In the genomic region with DNA sequence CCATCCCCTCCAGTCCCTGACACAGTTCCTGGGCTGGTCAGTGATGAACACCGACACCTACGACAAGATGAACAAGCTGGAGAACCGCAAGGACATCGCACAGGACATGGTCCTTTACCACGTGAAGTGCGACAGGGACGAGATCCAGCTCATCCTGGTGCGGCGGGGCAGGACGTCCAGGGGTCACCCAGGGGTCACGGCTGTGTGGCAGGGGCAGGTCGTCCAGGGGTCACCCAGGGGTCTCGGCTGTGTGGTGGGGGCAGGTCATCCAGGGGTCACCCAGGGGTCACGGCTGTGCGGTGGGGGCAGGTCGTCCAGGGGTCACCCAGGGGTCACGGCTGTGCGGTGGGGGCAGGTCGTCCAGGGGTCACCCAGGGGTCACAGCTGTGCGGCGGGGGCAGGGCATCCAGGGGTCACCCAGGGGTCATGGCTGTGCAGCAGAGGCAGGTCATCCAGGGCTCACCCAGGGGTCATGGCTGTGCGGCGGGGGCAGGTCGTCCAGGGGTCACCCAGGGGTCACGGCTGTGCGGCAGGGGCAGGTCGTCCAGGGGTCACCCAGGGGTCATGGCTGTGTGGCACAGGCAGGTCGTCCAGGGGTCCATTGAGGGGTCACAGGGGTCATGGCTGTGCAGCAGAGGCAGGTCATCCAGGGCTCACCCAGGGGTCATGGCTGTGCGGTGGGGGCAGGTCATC, we compare ENCODE assay signal across 21 cellular contexts. TPM values are rescaled to one million over a fixed set of nuclear protein-coding genes. Genes with fewer than 3 reads are reported as not detected.
DNase-seq lines count a peak whose midpoint lies in the region; ATAC-seq, FAIRE-seq and TF ChIP-seq lines count a peak whose summit lies in the region.
"Had no signal": no experiment of that assay in that cellular context is flagged by ENCODE, and none has a peak within 500 bp of the region (broad histone marks: within the 10 kb centered on the region; RNA-seq: fewer than 3 reads in every experiment).

No MANE protein-coding gene starts in this region.

- H3K36me3 Mint-ChIP-seq in H9 (ENCODE audit: insufficient read depth in 1 of 3, low read depth in 3 of 3), result peaks cover 0 to 2% (median 0%) of the 10 kb centered on the region in 3 experiments; a peak in 4 of 7 replicates

- H3K9me1 ChIP-seq in K562 (ENCODE audit: control insufficient read depth, insufficient read depth, low read length), result no peaks in the 10 kb centered on the region

- H2AFZ ChIP-seq in H9 (ENCODE audit: low read length) (no peak overlapping the region), K562 (ENCODE audit: low read depth, low read length) (no peak overlapping the region)

- no peaks in the 10 kb centered on the region for H3K4me1 Mint-ChIP-seq in H9

- H3K23ac ChIP-seq in H9 (ENCODE audit: insufficient read length, low read depth, low read length), result no peak overlapping the region

- H3T11ph ChIP-seq in H9 (ENCODE audit: low read length), result no peak overlapping the region

- BruUV-seq in K562 (replicated peaks; lab: Mats Ljungman, UMichigan), result no TSS peak

- no peak overlapping the region for H2BK20ac ChIP-seq in H9 (ENCODE audit: low read depth, low read length, poor library complexity, severe bottlenecking)

- no peak overlapping the region for H3K4me3 Mint-ChIP-seq in H9
- H3K4me3 Mint-ChIP-seq: CD8-positive, alpha-beta T cell had no signal

- in situ Hi-C loops in K562 (cut with MboI), result no loop called here

- no peak overlapping the region for H4K91ac ChIP-seq in H9 (ENCODE audit: insufficient read length, low read depth, low read length)

- no peaks in the 10 kb centered on the region for H3K27me3 ChIP-seq in H9 (ENCODE audit: insufficient read depth, low read length)
- H3K27me3 ChIP-seq in K562 (ENCODE audit: control insufficient read depth in 2 of 2, insufficient read depth in 2 of 2, low read length in 2 of 2), result peaks cover 20 to 44% of the 10 kb centered on the region in 2 experiments; a peak in 4 of 5 replicates
- peaks cover 0 to 16% (median 6%) of the 10 kb centered on the region in 3 donors for H3K27me3 ChIP-seq in sigmoid colon

- no peak overlapping the region for H3K4me2 ChIP-seq in H9 (ENCODE audit: insufficient read depth, insufficient read length, low read length)
- H3K4me2 ChIP-seq in K562 (ENCODE audit: insufficient read depth, low read length), result no peak overlapping the region

- TF ChIP-seq RAD21 in K562 (CRISPR knock-in tag; conservative IDR thresholded peaks at IDR 0.05 in 1 of 2, IDR thresholded peaks at IDR 0.05 in 1 of 2), result no peak

- H3K9ac ChIP-seq in H9 (ENCODE audit: extremely low read depth, insufficient read length, low read length) (no peak overlapping the region), K562 (ENCODE audit: insufficient read depth in 1 of 2, low read depth in 2 of 2, low read length in 2 of 2) (no peak overlapping the region)

- no peaks in the 10 kb centered on the region for H3K4me1 ChIP-seq in H9 (ENCODE audit: insufficient read depth, low read length)
- H3K4me1 ChIP-seq in K562 (replicated peaks in 1 of 2; ENCODE audit: control insufficient read depth in 2 of 2, insufficient read depth in 2 of 2, low read length in 2 of 2), result peaks cover 0 to 57% of the 10 kb centered on the region in 2 experiments; a peak in 2 of 5 replicates
- H3K4me1 ChIP-seq in sigmoid colon, result no peaks in the 10 kb centered on the region

- H3K14ac ChIP-seq in H9 (ENCODE audit: insufficient read depth, low read length), result no peak overlapping the region

- H2BK120ac ChIP-seq in H9 (ENCODE audit: low read depth, low read length, poor library complexity, severe bottlenecking), result no peak overlapping the region

- no peaks in the 10 kb centered on the region for H3K79me1 ChIP-seq in H9 (ENCODE audit: insufficient read depth, low read depth, low read length, poor library complexity, severe bottlenecking)

- H3K27me3 Mint-ChIP-seq in H9 (ENCODE audit: low read depth), result peaks cover 2% of the 10 kb centered on the region

- H3K9me3 Mint-ChIP-seq in H9, result no peaks in the 10 kb centered on the region; a peak in 1 of 5 replicates
- H3K9me3 Mint-ChIP-seq: CD8-positive, alpha-beta T cell had no signal

- no peak overlapping the region for H3K4ac ChIP-seq in H9 (ENCODE audit: low read depth, low read length)

- no peak overlapping the region for H2BK12ac ChIP-seq in H9 (ENCODE audit: insufficient read length, low read depth, low read length)

- H3K23me2 ChIP-seq in H9 (ENCODE audit: insufficient read length, low read depth, low read length, poor library complexity, severe bottlenecking), result peaks cover 2% of the 10 kb centered on the region

- FAIRE-seq in K562 (lab: Jason Lieb, UNC), result no peak
- FAIRE-seq: D721Med, G401.6, GM12891, GM19239 had no signal

- TF ChIP-seq CTCF in H9 (conservative IDR thresholded peaks at IDR 0.05) (no peak), K562 (IDR thresholded peaks at IDR 0.05 in 2 of 3, conservative IDR thresholded peaks at IDR 0.05 in 1 of 3; ENCODE audit: insufficient read depth in 2 of 3, low read depth in 1 of 3, low read length in 3 of 3) (no peak), sigmoid colon (IDR thresholded peaks at IDR 0.05) (no peak)

- H2BK5ac ChIP-seq in H9 (ENCODE audit: insufficient read length, low read length), result no peak overlapping the region

- CTCF ChIA-PET in K562 (lab: Yijun Ruan, JAX; ENCODE audit: low intra/inter-chr PET ratio), result no interaction called here

- POLR2A ChIA-PET in K562 (lab: Yijun Ruan, JAX), result no interaction called here

- DNase-seq in H9 (peak; percentile 24), K562 (ENCODE audit: extremely low read depth in 1 of 4, low spot score in 3 of 4) (no peak), left kidney (ENCODE audit: low read depth, low spot score) (peak; percentile 29), sigmoid colon (peak; percentile 64), SK-N-DZ (ENCODE audit: low spot score) (no peak), UCSD-AML1 (lab: John Stamatoyannopoulos, UW; ENCODE audit: unreplicated experiment) (no peak)
- DNase-seq: CD8-positive, alpha-beta T cell; DMS79 treated with DMSO at 0.1 percent for 48 hours; KG1; NCI-H1092; NCI-H2107; NCI-H345; NCI-H526 treated with DMSO at 0.1 percent for 48 hours; OCI-M1 had no signal

- H3K9me3 ChIP-seq in H9 (ENCODE audit: control insufficient read depth, low read depth, low read length) (no peaks in the 10 kb centered on the region), K562 (replicated peaks; ENCODE audit: control insufficient read depth, insufficient read depth, low read depth, low read length) (peaks cover 3% of the 10 kb centered on the region; the same call in 1 of the 2 replicates), sigmoid colon (no peaks in the 10 kb centered on the region)

- intact Hi-C loops in K562 (cut with micrococcal nuclease) (no loop called here), sigmoid colon (cut with DNase I) (no loop called here)

- no peak overlapping the region for H3K27ac Mint-ChIP-seq in H9
- H3K27ac Mint-ChIP-seq: CD8-positive, alpha-beta T cell had no signal

- no peak overlapping the region for H4K5ac ChIP-seq in H9 (ENCODE audit: insufficient read length, low read depth, low read length)

- H3K27ac ChIP-seq in H9 (ENCODE audit: insufficient read length, low read depth, low read length) (no peak overlapping the region), K562 (ENCODE audit: extremely low read depth, low read depth, low read length) (no peak overlapping the region), sigmoid colon (no peak overlapping the region)
- H3K27ac ChIP-seq: RWPE1 had no signal

- TF ChIP-seq EP300 in K562 (IDR thresholded peaks at IDR 0.05; ENCODE audit: low read length) (no peak), sigmoid colon (IDR thresholded peaks at IDR 0.05) (no peak)

- no peak overlapping the region for H3K18ac ChIP-seq in H9 (ENCODE audit: insufficient read length, low read depth, low read length)

- no peaks in the 10 kb centered on the region for H3K79me2 ChIP-seq in H9 (ENCODE audit: insufficient read depth, low read length)
- no peaks in the 10 kb centered on the region for H3K79me2 ChIP-seq in K562 (ENCODE audit: control insufficient read depth, insufficient read depth, low read length)

- no peaks in the 10 kb centered on the region for H4K20me1 ChIP-seq in H9 (ENCODE audit: control insufficient read depth, insufficient read depth, insufficient read length)
- no peaks in the 10 kb centered on the region for H4K20me1 ChIP-seq in K562 (replicated peaks; ENCODE audit: control insufficient read depth, insufficient read depth, low read length)

- no peaks in the 10 kb centered on the region for H3K36me3 ChIP-seq in K562 (ENCODE audit: control insufficient read depth, insufficient read depth, low read length)
- no peaks in the 10 kb centered on the region for H3K36me3 ChIP-seq in sigmoid colon

- H3K56ac ChIP-seq in H9 (ENCODE audit: insufficient read length, low read depth, low read length), result no peak overlapping the region

- no peak overlapping the region for H2AK5ac ChIP-seq in H9 (ENCODE audit: insufficient read length, low read length)

- no CpG with 5 or more reads among the region's 29 CpGs for WGBS in H9 (ENCODE audit: extremely low coverage, insufficient read length, low lambda C conversion rate)
- WGBS in K562 (ENCODE audit: insufficient coverage, low coverage, missing lambda C conversion rate), result 64% methylated on average over 14 of the region's 29 CpGs
- WGBS in sigmoid colon, 2 donors, result 68 to 82% methylated on average over 29 of the region's 29 CpGs

- no peak overlapping the region for H2BK15ac ChIP-seq in H9 (ENCODE audit: low read depth, low read length)

- TF ChIP-seq POLR2A in K562 (conservative IDR thresholded peaks at IDR 0.05) (no peak), sigmoid colon (IDR thresholded peaks at IDR 0.05) (no peak)

- ATAC-seq in K562, result no peak
- no peak for ATAC-seq in HG03159 (IDR thresholded peaks at IDR 0.05; ENCODE audit: unreplicated experiment)
- ATAC-seq: CD8-positive, alpha-beta T cell had no signal

- H3K4me3 ChIP-seq in K562 (no peak overlapping the region), sigmoid colon (no peak overlapping the region)

- no peak overlapping the region for H4K8ac ChIP-seq in H9 (replicated peaks; ENCODE audit: insufficient read length, low read depth, low read length)

RNA-seq across cellular contexts. Expression of gene ATP5ME, which starts 16.6 kb away (rescaled TPM):
- total RNA-seq in H9 (2021) (425 and 433 TPM in 2 replicates), K562 (2014; rRNA removed) (746 and 978 TPM in 2 replicates), K562 (2014; rRNA removed; fragmentation: Illumina TruSeq; extraction: Trizol) (839 and 887 TPM in 2 replicates), K562 (2015; rRNA removed; fragmentation: Illumina TruSeq; extraction: Trizol) (914 and 930 TPM in 2 replicates), K562 (2021) (509 and 535 TPM in 2 replicates), sigmoid colon (100 to 1,000 TPM; 104 to 244 (median 194) TPM)
- total RNA-seq in K562 (2011; cell fraction: chromatin; rRNA removed; ENCODE audit: low replicate concordance), result 72.8 and 88.6 TPM in 2 replicates
- 122 and 189 TPM in 2 replicates for total RNA-seq in K562 (2011; cell fraction: nucleolus; rRNA removed)
- total RNA-seq in K562 (2011; cell fraction: nucleoplasm; rRNA removed), result 125 and 130 TPM in 2 replicates
- polyA plus RNA-seq in K562 (2011; rRNA removed) (573 and 595 TPM in 2 replicates), K562 (2014; fragmentation: Illumina TruSeq; extraction: Trizol) (632 and 822 TPM in 2 replicates), K562 (2014; fragmentation: Nextera tagmentation; extraction: Ambion mirVana) (1,000 to 10,000 TPM; 2,400 to 2,480 TPM), K562 (2014; rRNA removed) (987 and 1,053 TPM in 2 replicates), sigmoid colon (1,000 to 10,000 TPM in 2 of 3 donors, 100 to 1,000 TPM in 1; 610 to 1,302 (median 1,156) TPM)
- 589 and 678 TPM in 2 replicates for polyA plus RNA-seq in K562 (2011; cell fraction: cytosol; rRNA removed)
- polyA plus RNA-seq in K562 (2011; cell fraction: nucleus; rRNA removed), result 222 and 265 TPM in 2 replicates
- 689 and 2,439 TPM in 2 replicates for polyA plus RNA-seq in K562 (2012)
- polyA minus RNA-seq in K562 (2011; rRNA and poly(A)+ RNA removed), result 147 and 173 TPM in 2 replicates
- polyA minus RNA-seq in K562 (2011; cell fraction: cytosol; rRNA and poly(A)+ RNA removed), result 96.7 and 103 TPM in 2 replicates
- 41.5 and 69.1 TPM in 2 replicates for polyA minus RNA-seq in K562 (2011; cell fraction: nucleus; rRNA and poly(A)+ RNA removed)
- polyA plus RNA-seq in SK-N-DZ (2014; cell fraction: cytosol; rRNA removed), result 121 and 140 TPM in 2 replicates
- 74.1 and 256 TPM in 2 replicates for polyA plus RNA-seq in SK-N-DZ (2014; cell fraction: nucleus; rRNA removed)

RNA-seq across cellular contexts. Expression of gene MYL5, which starts 16.9 kb away (rescaled TPM):
- total RNA-seq in H9 (2021) (18.0 and 18.4 TPM in 2 replicates), K562 (2014; rRNA removed) (4.9 and 6.2 TPM in 2 replicates), K562 (2014; rRNA removed; fragmentation: Illumina TruSeq; extraction: Trizol) (2.6 and 3.1 TPM in 2 replicates), K562 (2015; rRNA removed; fragmentation: Illumina TruSeq; extraction: Trizol) (5.1 and 5.9 TPM in 2 replicates), K562 (2021) (9.1 and 10.0 TPM in 2 replicates), sigmoid colon (10 to 100 TPM in 2 of 4 donors, 1 to 10 TPM in 2; 5.7 to 11.7 (median 9.8) TPM)
- total RNA-seq in K562 (2011; cell fraction: chromatin; rRNA removed; ENCODE audit: low replicate concordance), result 13.3 and 32.0 TPM in 2 replicates
- 19.7 and 19.9 TPM in 2 replicates for total RNA-seq in K562 (2011; cell fraction: nucleolus; rRNA removed)
- total RNA-seq in K562 (2011; cell fraction: nucleoplasm; rRNA removed), result 9.6 and 13.4 TPM in 2 replicates
- polyA plus RNA-seq in K562 (2011; rRNA removed) (3.8 and 4.1 TPM in 2 replicates), K562 (2014; fragmentation: Illumina TruSeq; extraction: Trizol) (3.4 and 5.5 TPM in 2 replicates), K562 (2014; fragmentation: Nextera tagmentation; extraction: Ambion mirVana) (1 to 10 TPM; 1.4 TPM), K562 (2014; rRNA removed) (6.0 and 6.9 TPM in 2 replicates), sigmoid colon (10 to 100 TPM; 19.2 to 29.7 (median 28.7) TPM)
- polyA plus RNA-seq in K562 (2011; cell fraction: cytosol; rRNA removed), result 2.8 TPM in 2 replicates
- polyA plus RNA-seq in K562 (2011; cell fraction: nucleus; rRNA removed), result 18.2 and 29.5 TPM in 2 replicates
- polyA plus RNA-seq in K562 (2012), result 9.3 and 13.7 TPM in 2 replicates
- 3.1 and 4.0 TPM in 2 replicates for polyA minus RNA-seq in K562 (2011; rRNA and poly(A)+ RNA removed)
- polyA minus RNA-seq in K562 (2011; cell fraction: cytosol; rRNA and poly(A)+ RNA removed), result 0.76 and 1.5 TPM in 2 replicates
- 11.0 and 13.6 TPM in 2 replicates for polyA minus RNA-seq in K562 (2011; cell fraction: nucleus; rRNA and poly(A)+ RNA removed)
- 1.8 and 2.4 TPM in 2 replicates for polyA plus RNA-seq in SK-N-DZ (2014; cell fraction: cytosol; rRNA removed)
- polyA plus RNA-seq in SK-N-DZ (2014; cell fraction: nucleus; rRNA removed), result 3.8 and 11.8 TPM in 2 replicates

RNA-seq across cellular contexts. Expression of gene SLC49A3, which starts 31.5 kb away (rescaled TPM):
- total RNA-seq in H9 (2021) (6.8 and 6.9 TPM in 2 replicates), K562 (2014; rRNA removed) (not detected in 2 replicates), K562 (2014; rRNA removed; fragmentation: Illumina TruSeq; extraction: Trizol) (not detected in 2 replicates), K562 (2015; rRNA removed; fragmentation: Illumina TruSeq; extraction: Trizol) (not detected in 2 replicates), K562 (2021) (0.24 and 0.29 TPM in 2 replicates), sigmoid colon (1 to 10 TPM; 3.9 to 5.0 (median 4.5) TPM)
- total RNA-seq in K562 (2011; cell fraction: chromatin; rRNA removed; ENCODE audit: low replicate concordance), result not detected in 2 replicates
- 0.39 TPM in 1 of 2 replicates, not detected in the other for total RNA-seq in K562 (2011; cell fraction: nucleolus; rRNA removed)
- total RNA-seq in K562 (2011; cell fraction: nucleoplasm; rRNA removed), result 0.61 TPM in 1 of 2 replicates, not detected in the other
- polyA plus RNA-seq in K562 (2011; rRNA removed) (not detected in 2 replicates), K562 (2014; fragmentation: Illumina TruSeq; extraction: Trizol) (not detected in 2 replicates), K562 (2014; fragmentation: Nextera tagmentation; extraction: Ambion mirVana) (not detected), K562 (2014; rRNA removed) (0.18 and 0.41 TPM in 2 replicates), sigmoid colon (1 to 10 TPM; 2.4 to 6.4 (median 4.6) TPM)
- 0.03 and 0.22 TPM in 2 replicates for polyA plus RNA-seq in K562 (2011; cell fraction: cytosol; rRNA removed)
- polyA plus RNA-seq in K562 (2011; cell fraction: nucleus; rRNA removed), result 0.25 and 0.55 TPM in 2 replicates
- polyA plus RNA-seq in K562 (2012), result 0.21 and 0.30 TPM in 2 replicates
- polyA minus RNA-seq in K562 (2011; rRNA and poly(A)+ RNA removed), result not detected in 2 replicates
- not detected in 2 replicates for polyA minus RNA-seq in K562 (2011; cell fraction: cytosol; rRNA and poly(A)+ RNA removed)
- not detected in 2 replicates for polyA minus RNA-seq in K562 (2011; cell fraction: nucleus; rRNA and poly(A)+ RNA removed)
- not detected in 2 replicates for polyA plus RNA-seq in SK-N-DZ (2014; cell fraction: cytosol; rRNA removed)
- not detected in 2 replicates for polyA plus RNA-seq in SK-N-DZ (2014; cell fraction: nucleus; rRNA removed)
- total RNA-seq: M059J had no signal

RNA-seq across cellular contexts. Expression of gene PDE6B, which starts 32.1 kb away (rescaled TPM):
- total RNA-seq in H9 (2021), result 10.2 and 10.8 TPM in 2 replicates
- 0.30 TPM in 1 of 2 replicates, not detected in the other for total RNA-seq in K562 (2011; cell fraction: chromatin; rRNA removed; ENCODE audit: low replicate concordance)
- not detected in 2 replicates for total RNA-seq in K562 (2011; cell fraction: nucleolus; rRNA removed)
- not detected in 2 replicates for total RNA-seq in K562 (2011; cell fraction: nucleoplasm; rRNA removed)
- total RNA-seq in K562 (2014; rRNA removed), result not detected in 2 replicates
- not detected in 2 replicates for total RNA-seq in K562 (2014; rRNA removed; fragmentation: Illumina TruSeq; extraction: Trizol)
- not detected in 2 replicates for total RNA-seq in K562 (2015; rRNA removed; fragmentation: Illumina TruSeq; extraction: Trizol)
- total RNA-seq in K562 (2021), result not detected in 2 replicates
- polyA plus RNA-seq in K562 (2011; rRNA removed), result not detected in 2 replicates
- polyA plus RNA-seq in K562 (2011; cell fraction: cytosol; rRNA removed), result 0.04 TPM in 1 of 2 replicates, not detected in the other
- polyA plus RNA-seq in K562 (2011; cell fraction: nucleus; rRNA removed), result not detected in 2 replicates
- polyA plus RNA-seq in K562 (2012), result 0.07 and 0.10 TPM in 2 replicates
- not detected in 2 replicates for polyA plus RNA-seq in K562 (2014; fragmentation: Illumina TruSeq; extraction: Trizol)
- polyA plus RNA-seq in K562 (2014; fragmentation: Nextera tagmentation; extraction: Ambion mirVana), result under 1 TPM in 1 of 2 experiments, not detected in 1; 0.04 TPM
- polyA plus RNA-seq in K562 (2014; rRNA removed), result not detected in 2 replicates
- polyA minus RNA-seq in K562 (2011; rRNA and poly(A)+ RNA removed), result 0.07 TPM in 1 of 2 replicates, not detected in the other
- polyA minus RNA-seq in K562 (2011; cell fraction: cytosol; rRNA and poly(A)+ RNA removed), result not detected in 2 replicates
- not detected in 2 replicates for polyA minus RNA-seq in K562 (2011; cell fraction: nucleus; rRNA and poly(A)+ RNA removed)
- 1 to 10 TPM in 2 of 4 donors, under 1 TPM in 1, not detected in 1; 0.41 to 5.4 (median 2.6) TPM for total RNA-seq in sigmoid colon
- polyA plus RNA-seq in sigmoid colon, result 1 to 10 TPM in 1 of 3 donors, under 1 TPM in 2; under 0.01 to 4.1 (median 0.46) TPM
- 3.5 and 7.5 TPM in 2 replicates for polyA plus RNA-seq in SK-N-DZ (2014; cell fraction: cytosol; rRNA removed)
- 1.8 and 9.4 TPM in 2 replicates for polyA plus RNA-seq in SK-N-DZ (2014; cell fraction: nucleus; rRNA removed)
- total RNA-seq: M059J had no signal

RNA-seq across cellular contexts. Expression of gene PCGF3, which starts 48.1 kb away (rescaled TPM):
- total RNA-seq in H9 (2021) (42.6 and 43.1 TPM in 2 replicates), K562 (2014; rRNA removed) (31.3 and 39.9 TPM in 2 replicates), K562 (2014; rRNA removed; fragmentation: Illumina TruSeq; extraction: Trizol) (13.3 and 14.7 TPM in 2 replicates), K562 (2015; rRNA removed; fragmentation: Illumina TruSeq; extraction: Trizol) (19.1 and 20.3 TPM in 2 replicates), K562 (2021) (39.6 and 46.1 TPM in 2 replicates), sigmoid colon (10 to 100 TPM; 26.4 to 60.1 (median 40.2) TPM)
- 122 and 175 TPM in 2 replicates for total RNA-seq in K562 (2011; cell fraction: chromatin; rRNA removed; ENCODE audit: low replicate concordance)
- total RNA-seq in K562 (2011; cell fraction: nucleolus; rRNA removed), result 123 and 128 TPM in 2 replicates
- total RNA-seq in K562 (2011; cell fraction: nucleoplasm; rRNA removed), result 119 and 129 TPM in 2 replicates
- polyA plus RNA-seq in K562 (2011; rRNA removed) (37.2 and 42.2 TPM in 2 replicates), K562 (2014; fragmentation: Illumina TruSeq; extraction: Trizol) (18.9 and 20.4 TPM in 2 replicates), K562 (2014; fragmentation: Nextera tagmentation; extraction: Ambion mirVana) (1 to 10 TPM; 2.6 to 4.3 TPM), K562 (2014; rRNA removed) (40.1 and 40.2 TPM in 2 replicates), sigmoid colon (10 to 100 TPM; 15.6 to 52.9 (median 24.5) TPM)
- polyA plus RNA-seq in K562 (2011; cell fraction: cytosol; rRNA removed), result 35.7 and 39.0 TPM in 2 replicates
- polyA plus RNA-seq in K562 (2011; cell fraction: nucleus; rRNA removed), result 197 and 242 TPM in 2 replicates
- polyA plus RNA-seq in K562 (2012), result 22.9 and 34.4 TPM in 2 replicates
- 25.9 and 30.6 TPM in 2 replicates for polyA minus RNA-seq in K562 (2011; rRNA and poly(A)+ RNA removed)
- 22.7 and 34.9 TPM in 2 replicates for polyA minus RNA-seq in K562 (2011; cell fraction: cytosol; rRNA and poly(A)+ RNA removed)
- polyA minus RNA-seq in K562 (2011; cell fraction: nucleus; rRNA and poly(A)+ RNA removed), result 74.0 and 79.4 TPM in 2 replicates
- polyA plus RNA-seq in SK-N-DZ (2014; cell fraction: cytosol; rRNA removed), result 29.2 and 44.3 TPM in 2 replicates
- 129 and 164 TPM in 2 replicates for polyA plus RNA-seq in SK-N-DZ (2014; cell fraction: nucleus; rRNA removed)

Comparison
In these comparisons a context has a peak if more than half of its experiments do, and no peak if none do; other contexts are left out.
1. DNase-seq: peak in H9 (single experiment), left kidney (single experiment) and sigmoid colon (single experiment); none in K562 (0 of 4), SK-N-DZ (single experiment) and UCSD-AML1 (single experiment).